ENCODE assay signal across 13 cellular contexts in genomic region chr18:23194150-23194968, GRCh38. TPM values are rescaled to one million over a fixed set of nuclear protein-coding genes. Genes with fewer than 3 reads are reported as not detected.
DNase-seq lines count a peak whose midpoint lies in the region; ATAC-seq and TF ChIP-seq lines count a peak whose summit lies in the region.
"Had no signal": no experiment of that assay in that cellular context is flagged by ENCODE, and none has a peak within 500 bp of the region (broad histone marks: within the 10 kb centered on the region; RNA-seq: fewer than 3 reads in every experiment).

No MANE protein-coding gene starts in this region.

- H3K27me3 ChIP-seq in GM23248 (replicated peaks; ENCODE audit: insufficient read depth), result no peaks in the 10 kb centered on the region
- no peaks in the 10 kb centered on the region for H3K27me3 ChIP-seq in mammary epithelial cell (ENCODE audit: insufficient read depth, low read length)
- no peaks in the 10 kb centered on the region for H3K27me3 ChIP-seq in right atrium auricular region
- H3K27me3 ChIP-seq in smooth muscle cell (ENCODE audit: low read depth), result no peaks in the 10 kb centered on the region

- ATAC-seq in HG03521 (IDR thresholded peaks at IDR 0.05; ENCODE audit: unreplicated experiment), result no peak
- ATAC-seq: CD8-positive, alpha-beta T cell had no signal

- H3K4me1 ChIP-seq in GM23248 (ENCODE audit: insufficient read depth) (peaks cover 21% of the 10 kb centered on the region), mammary epithelial cell (ENCODE audit: insufficient read depth, low read length) (peaks cover 16% of the 10 kb centered on the region), right atrium auricular region (no peaks in the 10 kb centered on the region), smooth muscle cell (ENCODE audit: low read depth) (peaks cover 25% of the 10 kb centered on the region)

- H3K4me2 ChIP-seq in GM23248 (ENCODE audit: unreplicated experiment) (peak overlapping the region; percentile 69), mammary epithelial cell (ENCODE audit: insufficient read depth, low read depth, low read length) (peak overlapping the region; percentile 37), smooth muscle cell (peak overlapping the region; percentile 76)

- H4K20me1 ChIP-seq in GM23248 (ENCODE audit: insufficient read depth) (no peaks in the 10 kb centered on the region), mammary epithelial cell (ENCODE audit: insufficient read depth, low read length) (no peaks in the 10 kb centered on the region), smooth muscle cell (ENCODE audit: low read depth) (no peaks in the 10 kb centered on the region)

- WGBS in GM23248 (ENCODE audit: low coverage in 1 of 2, low lambda C conversion rate in 2 of 2, missing lambda C conversion rate in 2 of 2), 2 experiments, result 13 to 18% methylated on average over 14 of the region's 14 CpGs
- 41% methylated on average over 14 of the region's 14 CpGs for WGBS in mammary epithelial cell (ENCODE audit: low coverage, missing lambda C conversion rate)
- WGBS in smooth muscle cell (ENCODE audit: low lambda C conversion rate), result 47% methylated on average over 14 of the region's 14 CpGs

- no peaks in the 10 kb centered on the region for H3K9me2 ChIP-seq in GM23248 (ENCODE audit: insufficient read depth)

- H2AFZ ChIP-seq in GM23248 (peak overlapping the region; percentile 36), mammary epithelial cell (ENCODE audit: low read depth, low read length) (peak overlapping the region; percentile 70), smooth muscle cell (ENCODE audit: low read depth) (peak overlapping the region; percentile 52)

- DNase-seq in GM23248 (peak; percentile 78), mammary epithelial cell (peak; percentile 16), right atrium auricular region (ENCODE audit: low spot score) (no peak), smooth muscle cell (lab: John Stamatoyannopoulos, UW; ENCODE audit: unreplicated experiment) (no peak), GM13977 (ENCODE audit: low spot score) (no peak), NCI-H2196 treated with DMSO at 0.1 percent for 48 hours (lab: John Stamatoyannopoulos, UW; ENCODE audit: unreplicated experiment) (no peak), midbrain (lab: John Stamatoyannopoulos, UW) (no peak)
- DNase-seq: amniotic stem cell; CD8-positive, alpha-beta T cell; left cardiac atrium; NCI-H345; RPMI8226 had no signal

- H3K79me2 ChIP-seq in GM23248 (ENCODE audit: insufficient read depth), result no peaks in the 10 kb centered on the region
- no peaks in the 10 kb centered on the region for H3K79me2 ChIP-seq in mammary epithelial cell (ENCODE audit: insufficient read depth, low read length)
- H3K79me2 ChIP-seq in smooth muscle cell (ENCODE audit: low read depth), result no peaks in the 10 kb centered on the region

- peak overlapping the region; percentile 4; the same call in 1 of the 2 replicates for H3K9ac ChIP-seq in GM23248
- no peak overlapping the region for H3K9ac ChIP-seq in mammary epithelial cell (ENCODE audit: insufficient read depth, low read length)
- peak overlapping the region; percentile 37 for H3K9ac ChIP-seq in smooth muscle cell (ENCODE audit: low read depth)

- peaks cover 4% of the 10 kb centered on the region; the same call in 1 of the 2 replicates for H3F3A ChIP-seq in GM23248 (ENCODE audit: insufficient read depth)
- H3F3A ChIP-seq in smooth muscle cell (ENCODE audit: low read depth), result peaks cover 6% of the 10 kb centered on the region

- intact Hi-C loops in mammary epithelial cell (cut with micrococcal nuclease), result no loop called here

- peak overlapping the region; percentile 7; the same call in 1 of the 2 replicates for H3K27ac ChIP-seq in GM23248
- no peak overlapping the region for H3K27ac ChIP-seq in mammary epithelial cell (ENCODE audit: insufficient read depth, low read depth, low read length)
- H3K27ac ChIP-seq in right atrium auricular region, result peak overlapping the region; percentile 23 to 45
- peak overlapping the region; percentile 70 for H3K27ac ChIP-seq in smooth muscle cell (ENCODE audit: low read depth)

- in situ Hi-C loops in GM23248 (cut with MboI), result no loop called here
- in situ Hi-C loops in mammary epithelial cell (cut with MboI; ENCODE audit: low sequenced_read_pairs in 2 of 2), result no loop called here
- in situ Hi-C loops in GM13977 (cut with MboI; ENCODE audit: low pct_unique_long_range_greater_than_20kb, low sequenced_read_pairs, unreplicated experiment), result no loop called here

- dilution Hi-C loops in mammary epithelial cell (cut with HindIII; ENCODE audit: low sequenced_read_pairs), result no loop called here

- BruUV-seq in mammary epithelial cell (replicated peaks; lab: Mats Ljungman, UMichigan), result no TSS peak

- H3K9me3 ChIP-seq in GM23248 (ENCODE audit: low read depth) (no peaks in the 10 kb centered on the region), mammary epithelial cell (replicated peaks; ENCODE audit: insufficient read depth, low read length) (no peaks in the 10 kb centered on the region), right atrium auricular region (no peaks in the 10 kb centered on the region), smooth muscle cell (replicated peaks; ENCODE audit: low read depth) (no peaks in the 10 kb centered on the region)

- CTCF ChIA-PET in mammary epithelial cell (lab: Charles Lee; ENCODE audit: low non-redundant PET), result no interaction called here

- no peak for TF ChIP-seq CTCF in mammary epithelial cell (conservative IDR thresholded peaks at IDR 0.05 in 1 of 2, IDR thresholded peaks at IDR 0.05 in 1 of 2; ENCODE audit: extremely low read depth in 1 of 2, insufficient read depth in 1 of 2, low read depth in 1 of 2, low read length in 2 of 2)
- TF ChIP-seq CTCF in right atrium auricular region (IDR thresholded peaks at IDR 0.05), result no peak
- TF ChIP-seq CTCF in smooth muscle cell (IDR thresholded peaks at IDR 0.05; ENCODE audit: borderline replicate concordance, insufficient read depth, poor library complexity, severe bottlenecking), result no peak
- no peak for TF ChIP-seq CTCF in GM13977 (IDR thresholded peaks at IDR 0.05; ENCODE audit: extremely low read depth, insufficient read depth, missing control alignments)

- H3K36me3 ChIP-seq in GM23248 (ENCODE audit: low read depth) (no peaks in the 10 kb centered on the region), mammary epithelial cell (ENCODE audit: insufficient read depth, low read length) (no peaks in the 10 kb centered on the region), right atrium auricular region (no peaks in the 10 kb centered on the region), smooth muscle cell (ENCODE audit: low read depth) (no peaks in the 10 kb centered on the region)

- peak overlapping the region; percentile 36 for H3K4me3 ChIP-seq in GM23248
- no peak overlapping the region for H3K4me3 ChIP-seq in mammary epithelial cell (replicated peaks in 1 of 3; ENCODE audit: insufficient read depth in 1 of 3, low read depth in 2 of 3, low read length in 3 of 3)
- H3K4me3 ChIP-seq in right atrium auricular region, result no peak overlapping the region
- H3K4me3 ChIP-seq in smooth muscle cell, result no peak overlapping the region

RNA-seq across cellular contexts. Expression of gene CABLES1, which starts 59.1 kb away (rescaled TPM):
- 5.7 and 8.9 TPM in 2 replicates for total RNA-seq in GM23248 (2014; rRNA removed; shearing (Covaris generic))
- polyA plus RNA-seq in GM23248 (2016; fragmentation: Nextera tagmentation; extraction: Ambion mirVana) (1.3 and 2.4 TPM in 2 replicates), mammary epithelial cell (1.9 TPM), smooth muscle cell (2.4 and 2.7 TPM in 2 replicates)
- total RNA-seq in mammary epithelial cell (1 to 10 TPM; 2.7 to 2.8 TPM), right atrium auricular region (1 to 10 TPM; 5.4 to 6.9 TPM), smooth muscle cell (1.2 and 2.2 TPM in 2 replicates)
- polyA minus RNA-seq in mammary epithelial cell, result 6.5 TPM

Comparison
In these comparisons a context has a peak if more than half of its experiments do, and no peak if none do; other contexts are left out.
1. DNase-seq: peak in GM23248 (single experiment) and mammary epithelial cell (single experiment); none in right atrium auricular region (single experiment), smooth muscle cell (single experiment), GM13977 (single experiment), NCI-H2196 treated with DMSO at 0.1 percent for 48 hours (single experiment) and midbrain (single experiment).
2. Peak in every context shown above with its lines, with median percentiles within 50 percentile points of each other: H2AFZ ChIP-seq and H3K4me2 ChIP-seq.